ENCODE assay signal across 8 cellular contexts in genomic region chr1:161159087-161159914, GRCh38. TPM values are rescaled to one million over a fixed set of nuclear protein-coding genes. Genes with fewer than 3 reads are reported as not detected.
DNase-seq lines count a peak whose midpoint lies in the region; TF ChIP-seq lines count a peak whose summit lies in the region.

Gene USP21, plus strand, starts transcription at chr1:161159500. Its CDS starts 1,141 bp downstream, at chr1:161160641.

- H2AFZ ChIP-seq in neuron (ENCODE audit: low read depth, low read length), result peak within 1 kb of the TSS; percentile 74

- TF ChIP-seq CTCF in HEK293 (tag by site-specific recombination; IDR thresholded peaks at IDR 0.05) (peak; percentile 48; the same call in 1 of the 2 replicates), foreskin fibroblast (IDR thresholded peaks at IDR 0.05; ENCODE audit: low read depth, low read length) (peak; percentile 47)

- H3K36me3 ChIP-seq in HEK293 (ENCODE audit: control insufficient read depth in 2 of 2, insufficient read depth in 1 of 2, low read length in 2 of 2), result peaks cover 5 to 72% of the 10 kb centered on the region in 2 experiments; a peak in 2 of 3 replicates
- H3K36me3 ChIP-seq in SJSA1, result peaks cover 69% of the 10 kb centered on the region
- H3K36me3 ChIP-seq in neuron (ENCODE audit: insufficient read depth, low read length), result peaks cover 39% of the 10 kb centered on the region
- H3K36me3 ChIP-seq in subcutaneous abdominal adipose tissue (ENCODE audit: control insufficient read depth in 5 of 5, insufficient read depth in 5 of 5, low read length in 5 of 5), result peaks cover 6 to 51% (median 38%) of the 10 kb centered on the region in 5 donors

- H3K27me3 ChIP-seq in SJSA1 (replicated peaks) (no peaks in the 10 kb centered on the region), neuron (ENCODE audit: insufficient read depth, low read length) (no peaks in the 10 kb centered on the region), subcutaneous abdominal adipose tissue (ENCODE audit: control insufficient read depth in 5 of 5, insufficient read depth in 4 of 5, low read length in 5 of 5) (no peaks in the 10 kb centered on the region)

- peak; percentile 69 for DNase-seq in GF-D8 (lab: John Stamatoyannopoulos, UW)
- DNase-seq in MV-4-11 (lab: John Stamatoyannopoulos, UW), result peak; percentile 83
- DNase-seq in SJSA1 (ENCODE audit: low read depth in 1 of 2, low spot score in 2 of 2), result peak; percentile 82 to 94
- peak; percentile 87 for DNase-seq in activated gamma-delta T cell treated with anti-CD3 and anti-CD28 coated beads, Interleukin-2, amount 50 U/mL, for 16 hours (ENCODE audit: low read depth)
- DNase-seq in foreskin fibroblast, result peak; percentile 84 to 96

- H3K9ac ChIP-seq in subcutaneous abdominal adipose tissue (ENCODE audit: low read length in 5 of 5), result peak within 1 kb of the TSS; percentile 52 to 82 (median 78)

- H3K4me3 ChIP-seq in HEK293 (ENCODE audit: low read depth, low read length) (peak within 1 kb of the TSS; percentile 78), SJSA1 (peak within 1 kb of the TSS; percentile 67), foreskin fibroblast (ENCODE audit: low read depth in 1 of 2, low read length in 2 of 2) (peak within 1 kb of the TSS; percentile 81 to 94), neuron (ENCODE audit: low read length) (peak within 1 kb of the TSS; percentile 63), subcutaneous abdominal adipose tissue (ENCODE audit: low read depth in 1 of 5, low read length in 5 of 5) (peak within 1 kb of the TSS; percentile 76 to 93 (median 87))

- peak within 1 kb of the TSS; percentile 65 for H3K27ac ChIP-seq in HEK293 (ENCODE audit: extremely low read depth, low read depth, low read length)
- H3K27ac ChIP-seq in SJSA1, result peak within 1 kb of the TSS; percentile 70
- H3K27ac ChIP-seq in subcutaneous abdominal adipose tissue (ENCODE audit: low read depth, low read length), result peak within 1 kb of the TSS; percentile 79

- CTCF ChIA-PET in HEK293 (lab: Yijun Ruan, JAX), result interaction anchor here (0.6 to 1.2 kb wide), 2 partner anchors 21 to 115 kb away, joined by 3 to 5 read pairs; no protein-coding TSS in a partner anchor

- 0 out of 2 replicates have a peak, but pooled peaks cover 4% of the 10 kb centered on the region for H3K4me1 ChIP-seq in HEK293 (ENCODE audit: control insufficient read depth, insufficient read depth, low read length)
- H3K4me1 ChIP-seq in SJSA1 (replicated peaks), result peaks cover 22% of the 10 kb centered on the region
- peaks cover 14% of the 10 kb centered on the region for H3K4me1 ChIP-seq in neuron (ENCODE audit: insufficient read depth, low read length)
- peaks cover 5 to 46% (median 33%) of the 10 kb centered on the region in 5 donors for H3K4me1 ChIP-seq in subcutaneous abdominal adipose tissue (ENCODE audit: control insufficient read depth in 5 of 5, insufficient read depth in 5 of 5, low read length in 5 of 5)

- H3K9me3 ChIP-seq in HEK293 (ENCODE audit: control insufficient read depth, insufficient read depth, low read depth, low read length), result no peaks in the 10 kb centered on the region
- no peaks in the 10 kb centered on the region for H3K9me3 ChIP-seq in SJSA1 (replicated peaks)
- no peaks in the 10 kb centered on the region for H3K9me3 ChIP-seq in neuron (ENCODE audit: low read length)
- H3K9me3 ChIP-seq in subcutaneous abdominal adipose tissue (ENCODE audit: control insufficient read depth in 5 of 5, low read length in 5 of 5), result no peaks in the 10 kb centered on the region

- POLR2A ChIA-PET in HEK293 (lab: Yijun Ruan, JAX), result interaction anchor here (0.6 to 1.3 kb wide), 4 partner anchors 26 to 155 kb away, joined by 3 to 7 read pairs (median 4); partner anchors contain the start of genes DEDD, F11R, SDHC and TOMM40L

TF ChIP-seq in HEK293, 187 proteins besides CTCF, POLR2A, EP300 and RAD21 (continues in another document):
- peak; percentile 58; the same call in 1 of the 2 replicates for TF ChIP-seq ZIC2 (tag by site-specific recombination; IDR thresholded peaks at IDR 0.05)
- TF ChIP-seq ZFP37 (tag by site-specific recombination; IDR thresholded peaks at IDR 0.05), result peak; percentile 19; the same call in 1 of the 2 replicates
- TF ChIP-seq ZEB2 (tag by site-specific recombination; IDR thresholded peaks at IDR 0.05), result peak; percentile 34; the same call in 1 of the 2 replicates
- peak; percentile 25; the same call in 1 of the 2 replicates for TF ChIP-seq ZFHX2 (tag by site-specific recombination; conservative IDR thresholded peaks at IDR 0.05)
- peak; percentile 65; the same call in 1 of the 2 replicates for TF ChIP-seq KLF8 (tag by site-specific recombination; IDR thresholded peaks at IDR 0.05)
- TF ChIP-seq KLF7 (tag by site-specific recombination; IDR thresholded peaks at IDR 0.05; ENCODE audit: borderline replicate concordance), result 0 out of 2 replicates have a peak, but pooled peaks have one; percentile 37
- TF ChIP-seq ZBTB6 (tag by site-specific recombination; IDR thresholded peaks at IDR 0.05), result no peak
- TF ChIP-seq ZNF621 (tag by site-specific recombination; IDR thresholded peaks at IDR 0.05), result no peak
- TF ChIP-seq GLIS2 (tag by site-specific recombination; IDR thresholded peaks at IDR 0.05), result peak; percentile 88
- 0 out of 2 replicates have a peak, but pooled peaks have one; percentile 49 for TF ChIP-seq ZNF660 (tag by site-specific recombination; IDR thresholded peaks at IDR 0.05)
- peak; percentile 29; the same call in 1 of the 2 replicates for TF ChIP-seq ZBTB20 (tag by site-specific recombination; IDR thresholded peaks at IDR 0.05)
- TF ChIP-seq ZNF398 (tag by site-specific recombination; IDR thresholded peaks at IDR 0.05), result peak; percentile 37; the same call in 1 of the 2 replicates
- 0 out of 2 replicates have a peak, but pooled peaks have one; percentile 67 for TF ChIP-seq ZNF2 (tag by site-specific recombination; IDR thresholded peaks at IDR 0.05)
- 0 out of 2 replicates have a peak, but pooled peaks have one; percentile 34 for TF ChIP-seq ZNF146 (tag by site-specific recombination; IDR thresholded peaks at IDR 0.05)
- peak; percentile 43 for TF ChIP-seq ZBTB26 (tag by site-specific recombination; optimal IDR thresholded peaks at IDR 0.05)
- TF ChIP-seq PBX3 (CRISPR knock-in tag; IDR thresholded peaks at IDR 0.05), result peak; percentile 63; the same call in 1 of the 2 replicates
- TF ChIP-seq ZNF133 (tag by site-specific recombination; IDR thresholded peaks at IDR 0.05), result no peak
- TF ChIP-seq ZBTB21 (tag by site-specific recombination; IDR thresholded peaks at IDR 0.05), result 0 out of 2 replicates have a peak, but pooled peaks have one; percentile 19
- no peak for TF ChIP-seq ZNF423 (tag by site-specific recombination; IDR thresholded peaks at IDR 0.05)
- TF ChIP-seq ZNF248 (tag by site-specific recombination; IDR thresholded peaks at IDR 0.05), result no peak
- peak; percentile 93 for TF ChIP-seq ZNF335 (tag by site-specific recombination; conservative IDR thresholded peaks at IDR 0.05)
- 0 out of 2 replicates have a peak, but pooled peaks have one; percentile 47 for TF ChIP-seq KLF16 (tag by site-specific recombination; IDR thresholded peaks at IDR 0.05)
- no peak for TF ChIP-seq SCRT1 (tag by site-specific recombination; IDR thresholded peaks at IDR 0.05; ENCODE audit: borderline replicate concordance)
- TF ChIP-seq ZNF514 (tag by site-specific recombination; IDR thresholded peaks at IDR 0.05), result no peak
- peak; percentile 89 for TF ChIP-seq YY2 (tag by site-specific recombination; IDR thresholded peaks at IDR 0.05)

RNA-seq across cellular contexts. Expression of gene USP21, which starts in this region (rescaled TPM):
- total RNA-seq in SJSA1 (2014; rRNA removed; shearing (Covaris generic)), result 3.7 and 4.8 TPM in 2 replicates

Comparison
In these comparisons a context has a peak if more than half of its experiments do, and no peak if none do; other contexts are left out.
1. Peak in every context shown above with its lines: DNase-seq, H3K4me3 ChIP-seq and H3K27ac ChIP-seq.